In the genomic region with DNA sequence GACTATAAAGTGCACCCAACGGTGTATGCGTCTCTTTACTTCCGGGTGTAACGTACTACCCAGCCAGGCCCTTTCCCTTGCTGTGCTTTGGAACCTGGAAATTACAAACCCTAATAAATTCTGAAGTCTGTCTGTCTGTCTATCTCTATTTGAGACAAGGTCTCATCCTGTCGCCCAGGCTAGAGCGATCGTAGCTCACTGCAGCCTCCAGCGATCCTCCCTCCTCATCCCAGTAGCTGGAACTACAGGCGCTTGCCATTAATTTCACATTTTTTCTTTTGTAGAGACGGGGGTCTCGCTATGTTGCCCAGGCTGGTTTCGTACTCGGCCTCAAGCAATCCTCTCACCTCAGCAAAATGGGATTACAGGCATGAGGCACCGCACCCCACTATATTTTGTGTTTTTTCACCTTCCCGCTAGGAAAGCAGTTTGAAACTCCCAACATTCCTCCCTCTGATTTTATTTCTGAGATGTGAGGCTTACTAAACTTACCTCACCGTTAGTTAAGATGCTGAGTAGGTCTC, we compare ENCODE assay signal across 8 cellular contexts. TPM values are rescaled to one million over a fixed set of nuclear protein-coding genes. Genes with fewer than 3 reads are reported as not detected.
DNase-seq lines count a peak whose midpoint lies in the region; ATAC-seq and TF ChIP-seq lines count a peak whose summit lies in the region.

No MANE protein-coding gene starts in this region.

- H3K36me3 Mint-ChIP-seq in activated naive CD4-positive, alpha-beta T cell treated with anti-CD3 and anti-CD28 coated beads, Interleukin-2, amount 50 U/mL, for 24 hours, result peaks cover 15% of the 10 kb centered on the region
- peaks cover 22% of the 10 kb centered on the region for H3K36me3 Mint-ChIP-seq in activated CD8-positive, alpha-beta T cell treated with anti-CD3 and anti-CD28 coated beads for 36 hours (ENCODE audit: low read depth)

- POLR2A ChIA-PET in activated CD8-positive, alpha-beta T cell treated with anti-CD3 and anti-CD28 coated beads for 36 hours (lab: Charles Lee), result interaction anchor here (1.0 to 2.3 kb wide), 5 partner anchors 10 to 36 kb away, joined by 3 to 8 read pairs (median 4); partner anchors contain the start of gene CDK8

- H3K27me3 ChIP-seq in right atrium auricular region, result no peaks in the 10 kb centered on the region
- no peaks in the 10 kb centered on the region for H3K27me3 ChIP-seq in smooth muscle cell (ENCODE audit: low read depth)

- H3K27ac ChIP-seq in right atrium auricular region, result peak overlapping the region; percentile 95 to 98
- H3K27ac ChIP-seq in smooth muscle cell (ENCODE audit: low read depth), result peak overlapping the region; percentile 98

- H3K4me1 ChIP-seq in right atrium auricular region (peaks cover 0 to 22% of the 10 kb centered on the region in 2 donors), smooth muscle cell (ENCODE audit: low read depth) (peaks cover 24% of the 10 kb centered on the region)

- H3K36me3 ChIP-seq in right atrium auricular region (peaks cover 29% of the 10 kb centered on the region), smooth muscle cell (ENCODE audit: low read depth) (peaks cover 9% of the 10 kb centered on the region)

- in situ Hi-C loops in ACHN (cut with HindIII; ENCODE audit: low pct_ligation_motif_present, low pct_unique_long_range_greater_than_20kb, low sequenced_read_pairs), result no loop called here

- peak overlapping the region; percentile 100 for H3K4me3 Mint-ChIP-seq in activated naive CD4-positive, alpha-beta T cell treated with anti-CD3 and anti-CD28 coated beads, Interleukin-2, amount 50 U/mL, for 24 hours
- H3K4me3 Mint-ChIP-seq in activated CD8-positive, alpha-beta T cell treated with anti-CD3 and anti-CD28 coated beads for 36 hours, result peak overlapping the region; percentile 100

- H3K4me3 ChIP-seq in right atrium auricular region (peak overlapping the region; percentile 100), smooth muscle cell (peak overlapping the region; percentile 95)

- H3K9me3 ChIP-seq in right atrium auricular region (no peaks in the 10 kb centered on the region), smooth muscle cell (replicated peaks; ENCODE audit: low read depth) (no peaks in the 10 kb centered on the region)

- CTCF ChIA-PET in activated CD8-positive, alpha-beta T cell treated with anti-CD3 and anti-CD28 coated beads for 36 hours (lab: Charles Lee), result interaction anchor here (1.3 to 2.4 kb wide), 4 partner anchors 33 to 476 kb away, joined by 3 to 12 read pairs (median 4); no protein-coding TSS in a partner anchor

- H3F3A ChIP-seq in smooth muscle cell (ENCODE audit: low read depth), result peaks cover 18% of the 10 kb centered on the region

- peaks cover 27% of the 10 kb centered on the region for H3K79me2 ChIP-seq in smooth muscle cell (ENCODE audit: low read depth)

- H3K27ac Mint-ChIP-seq in activated naive CD4-positive, alpha-beta T cell treated with anti-CD3 and anti-CD28 coated beads, Interleukin-2, amount 50 U/mL, for 24 hours, result peak overlapping the region; percentile 98
- H3K27ac Mint-ChIP-seq in activated CD8-positive, alpha-beta T cell treated with anti-CD3 and anti-CD28 coated beads for 36 hours, result peak overlapping the region; percentile 100

- peak overlapping the region; percentile 98 for H3K9ac ChIP-seq in smooth muscle cell (ENCODE audit: low read depth)

- peak overlapping the region; percentile 96 for H2AFZ ChIP-seq in smooth muscle cell (ENCODE audit: low read depth)

- peak; percentile 40 for ATAC-seq in HG03135 (IDR thresholded peaks at IDR 0.05; ENCODE audit: unreplicated experiment)
- peak; percentile 43 for ATAC-seq in activated CD8-positive, alpha-beta T cell treated with anti-CD3 and anti-CD28 coated beads for 36 hours

- no peak for DNase-seq in activated naive CD4-positive, alpha-beta T cell treated with Interleukin-2 at 50 U/mL for 16 hours
- DNase-seq in activated CD8-positive, alpha-beta T cell treated with anti-CD3 and anti-CD28 coated beads for 36 hours, result no peak
- no peak for DNase-seq in right atrium auricular region (ENCODE audit: low spot score)
- DNase-seq in smooth muscle cell (lab: John Stamatoyannopoulos, UW; ENCODE audit: unreplicated experiment), result no peak
- no peak for DNase-seq in NCI-H1436 treated with DMSO at 0.1 percent for 48 hours (lab: John Stamatoyannopoulos, UW)
- no peak for DNase-seq in ACHN

- peaks cover 15% of the 10 kb centered on the region for H4K20me1 ChIP-seq in smooth muscle cell (ENCODE audit: low read depth)

- peak overlapping the region; percentile 91 for H3K4me2 ChIP-seq in smooth muscle cell

- no peaks in the 10 kb centered on the region for H3K27me3 Mint-ChIP-seq in activated naive CD4-positive, alpha-beta T cell treated with anti-CD3 and anti-CD28 coated beads, Interleukin-2, amount 50 U/mL, for 24 hours
- no peaks in the 10 kb centered on the region for H3K27me3 Mint-ChIP-seq in activated CD8-positive, alpha-beta T cell treated with anti-CD3 and anti-CD28 coated beads for 36 hours

- intact Hi-C loops in activated CD8-positive, alpha-beta T cell treated with anti-CD3 and anti-CD28 coated beads for 36 hours (cut with micrococcal nuclease), result no loop called here

- TF ChIP-seq CTCF in activated CD8-positive, alpha-beta T cell treated with anti-CD3 and anti-CD28 coated beads for 36 hours (IDR thresholded peaks at IDR 0.05), result no peak
- TF ChIP-seq CTCF in right atrium auricular region (IDR thresholded peaks at IDR 0.05), result no peak
- no peak for TF ChIP-seq CTCF in smooth muscle cell (IDR thresholded peaks at IDR 0.05; ENCODE audit: borderline replicate concordance, insufficient read depth, poor library complexity, severe bottlenecking)

- 29% methylated on average over 16 of the region's 16 CpGs for WGBS in smooth muscle cell (ENCODE audit: low lambda C conversion rate)

- peaks cover 5% of the 10 kb centered on the region for H3K9me3 Mint-ChIP-seq in activated naive CD4-positive, alpha-beta T cell treated with anti-CD3 and anti-CD28 coated beads, Interleukin-2, amount 50 U/mL, for 24 hours
- H3K9me3 Mint-ChIP-seq in activated CD8-positive, alpha-beta T cell treated with anti-CD3 and anti-CD28 coated beads for 36 hours, result no peaks in the 10 kb centered on the region

- H3K4me1 Mint-ChIP-seq in activated naive CD4-positive, alpha-beta T cell treated with anti-CD3 and anti-CD28 coated beads, Interleukin-2, amount 50 U/mL, for 24 hours, result peaks cover 44% of the 10 kb centered on the region
- peaks cover 34% of the 10 kb centered on the region for H3K4me1 Mint-ChIP-seq in activated CD8-positive, alpha-beta T cell treated with anti-CD3 and anti-CD28 coated beads for 36 hours (ENCODE audit: low read depth)

RNA-seq across cellular contexts. Expression of gene RNF6, which starts 0.5 kb away (rescaled TPM):
- 10 to 100 TPM; 36.2 TPM for total RNA-seq in activated CD8-positive, alpha-beta T cell treated with anti-CD3 and anti-CD28 coated beads for 36 hours
- total RNA-seq in right atrium auricular region, result 10 to 100 TPM; 14.1 to 26.2 TPM
- total RNA-seq in smooth muscle cell, result 47.3 and 55.5 TPM in 2 replicates
- polyA plus RNA-seq in smooth muscle cell, result 27.8 and 31.7 TPM in 2 replicates

RNA-seq across cellular contexts. Expression of gene CDK8, which starts 31.3 kb away (rescaled TPM):
- 10 to 100 TPM; 19.7 to 20.0 TPM for total RNA-seq in activated CD8-positive, alpha-beta T cell treated with anti-CD3 and anti-CD28 coated beads for 36 hours
- total RNA-seq in right atrium auricular region, result 10 to 100 TPM in 1 of 2 donors, 1 to 10 TPM in 1; 8.6 to 10.4 TPM
- total RNA-seq in smooth muscle cell, result 32.7 and 45.4 TPM in 2 replicates
- polyA plus RNA-seq in smooth muscle cell, result 11.3 and 12.6 TPM in 2 replicates
